Comparison of ENCODE assay signal across 1 cellular context in genomic region chr12:49088190-49088931, GRCh38.
TF ChIP-seq lines count a peak whose summit lies in the region.

No MANE protein-coding gene starts in this region.

TF ChIP-seq in HepG2, 621 proteins besides CTCF, POLR2A, EP300 and RAD21 (continues in another document):
- TF ChIP-seq SYNCRIP (IDR thresholded peaks at IDR 0.05; ENCODE audit: insufficient read depth, low read depth, low read length): no peak
- peak; percentile 82 for TF ChIP-seq XRCC5 (optimal IDR thresholded peaks at IDR 0.05; ENCODE audit: low read length)
- TF ChIP-seq ZNF414 (CRISPR knock-in tag; IDR thresholded peaks at IDR 0.05): no peak
- peak; percentile 55; the same call in 1 of the 2 replicates for TF ChIP-seq ERF (CRISPR knock-in tag; IDR thresholded peaks at IDR 0.05)
- TF ChIP-seq AHR (CRISPR knock-in tag; IDR thresholded peaks at IDR 0.05): 0 out of 2 replicates have a peak, but pooled peaks have one; percentile 59
- TF ChIP-seq, protein P1, sequence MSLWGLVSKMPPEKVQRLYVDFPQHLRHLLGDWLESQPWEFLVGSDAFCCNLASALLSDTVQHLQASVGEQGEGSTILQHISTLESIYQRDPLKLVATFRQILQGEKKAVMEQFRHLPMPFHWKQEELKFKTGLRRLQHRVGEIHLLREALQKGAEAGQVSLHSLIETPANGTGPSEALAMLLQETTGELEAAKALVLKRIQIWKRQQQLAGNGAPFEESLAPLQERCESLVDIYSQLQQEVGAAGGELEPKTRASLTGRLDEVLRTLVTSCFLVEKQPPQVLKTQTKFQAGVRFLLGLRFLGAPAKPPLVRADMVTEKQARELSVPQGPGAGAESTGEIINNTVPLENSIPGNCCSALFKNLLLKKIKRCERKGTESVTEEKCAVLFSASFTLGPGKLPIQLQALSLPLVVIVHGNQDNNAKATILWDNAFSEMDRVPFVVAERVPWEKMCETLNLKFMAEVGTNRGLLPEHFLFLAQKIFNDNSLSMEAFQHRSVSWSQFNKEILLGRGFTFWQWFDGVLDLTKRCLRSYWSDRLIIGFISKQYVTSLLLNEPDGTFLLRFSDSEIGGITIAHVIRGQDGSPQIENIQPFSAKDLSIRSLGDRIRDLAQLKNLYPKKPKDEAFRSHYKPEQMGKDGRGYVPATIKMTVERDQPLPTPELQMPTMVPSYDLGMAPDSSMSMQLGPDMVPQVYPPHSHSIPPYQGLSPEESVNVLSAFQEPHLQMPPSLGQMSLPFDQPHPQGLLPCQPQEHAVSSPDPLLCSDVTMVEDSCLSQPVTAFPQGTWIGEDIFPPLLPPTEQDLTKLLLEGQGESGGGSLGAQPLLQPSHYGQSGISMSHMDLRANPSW (CRISPR knock-in tag; IDR thresholded peaks at IDR 0.05; ENCODE audit: borderline replicate concordance): no peak
- TF ChIP-seq SNRNP70 (IDR thresholded peaks at IDR 0.05; ENCODE audit: low read depth, low read length): no peak
- no peak for TF ChIP-seq ZNF850 (CRISPR knock-in tag; conservative IDR thresholded peaks at IDR 0.05)
- TF ChIP-seq ZNF530 (CRISPR knock-in tag; IDR thresholded peaks at IDR 0.05; ENCODE audit: low read depth): no peak
- no peak for TF ChIP-seq ZFYVE20 (CRISPR knock-in tag; IDR thresholded peaks at IDR 0.05; ENCODE audit: borderline replicate concordance, low read depth)
- 0 out of 4 replicates have a peak, but pooled peaks of 1 of the 2 experiments have one; percentile 52 for TF ChIP-seq KLF16 (CRISPR knock-in tag; IDR thresholded peaks at IDR 0.05)
- no peak for TF ChIP-seq ZNF383 (CRISPR knock-in tag; IDR thresholded peaks at IDR 0.05; ENCODE audit: borderline replicate concordance)
- TF ChIP-seq ZFY (CRISPR knock-in tag; IDR thresholded peaks at IDR 0.05): peak; percentile 29; the same call in 1 of the 2 replicates
- TF ChIP-seq ZNF121 (CRISPR knock-in tag; IDR thresholded peaks at IDR 0.05): no peak
- TF ChIP-seq SAP130 (CRISPR knock-in tag; IDR thresholded peaks at IDR 0.05; ENCODE audit: low read depth): peak; percentile 29; the same call in 1 of the 2 replicates
- TF ChIP-seq ZMYM4 (CRISPR knock-in tag; IDR thresholded peaks at IDR 0.05): 0 out of 2 replicates have a peak, but pooled peaks have one; percentile 31
- no peak for TF ChIP-seq ZNF138 (CRISPR knock-in tag; IDR thresholded peaks at IDR 0.05; ENCODE audit: low read depth)
- peak; percentile 41 for TF ChIP-seq TEAD3 (CRISPR knock-in tag; optimal IDR thresholded peaks at IDR 0.05; ENCODE audit: borderline replicate concordance)
- peak; percentile 60 for TF ChIP-seq ZNF501 (CRISPR knock-in tag; IDR thresholded peaks at IDR 0.05)
- TF ChIP-seq MEF2D (CRISPR knock-in tag; IDR thresholded peaks at IDR 0.05): no peak
- no peak for TF ChIP-seq KIAA2018 (CRISPR knock-in tag; IDR thresholded peaks at IDR 0.05; ENCODE audit: borderline replicate concordance)
- TF ChIP-seq LBX2 (CRISPR knock-in tag; IDR thresholded peaks at IDR 0.05; ENCODE audit: borderline replicate concordance): no peak
- TF ChIP-seq, protein P2, sequence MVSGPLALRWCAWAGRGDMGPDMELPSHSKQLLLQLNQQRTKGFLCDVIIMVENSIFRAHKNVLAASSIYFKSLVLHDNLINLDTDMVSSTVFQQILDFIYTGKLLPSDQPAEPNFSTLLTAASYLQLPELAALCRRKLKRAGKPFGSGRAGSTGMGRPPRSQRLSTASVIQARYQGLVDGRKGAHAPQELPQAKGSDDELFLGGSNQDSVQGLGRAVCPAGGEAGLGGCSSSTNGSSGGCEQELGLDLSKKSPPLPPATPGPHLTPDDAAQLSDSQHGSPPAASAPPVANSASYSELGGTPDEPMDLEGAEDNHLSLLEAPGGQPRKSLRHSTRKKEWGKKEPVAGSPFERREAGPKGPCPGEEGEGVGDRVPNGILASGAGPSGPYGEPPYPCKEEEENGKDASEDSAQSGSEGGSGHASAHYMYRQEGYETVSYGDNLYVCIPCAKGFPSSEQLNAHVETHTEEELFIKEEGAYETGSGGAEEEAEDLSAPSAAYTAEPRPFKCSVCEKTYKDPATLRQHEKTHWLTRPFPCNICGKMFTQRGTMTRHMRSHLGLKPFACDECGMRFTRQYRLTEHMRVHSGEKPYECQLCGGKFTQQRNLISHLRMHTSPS (CRISPR knock-in tag; IDR thresholded peaks at IDR 0.05; ENCODE audit: low read depth): no peak
- 0 out of 2 replicates have a peak, but pooled peaks have one; percentile 49 for TF ChIP-seq ZNF335 (CRISPR knock-in tag; IDR thresholded peaks at IDR 0.05)
- TF ChIP-seq THAP11 (CRISPR knock-in tag; IDR thresholded peaks at IDR 0.05): peak; percentile 57; the same call in 1 of the 2 replicates
- TF ChIP-seq, protein P3, sequence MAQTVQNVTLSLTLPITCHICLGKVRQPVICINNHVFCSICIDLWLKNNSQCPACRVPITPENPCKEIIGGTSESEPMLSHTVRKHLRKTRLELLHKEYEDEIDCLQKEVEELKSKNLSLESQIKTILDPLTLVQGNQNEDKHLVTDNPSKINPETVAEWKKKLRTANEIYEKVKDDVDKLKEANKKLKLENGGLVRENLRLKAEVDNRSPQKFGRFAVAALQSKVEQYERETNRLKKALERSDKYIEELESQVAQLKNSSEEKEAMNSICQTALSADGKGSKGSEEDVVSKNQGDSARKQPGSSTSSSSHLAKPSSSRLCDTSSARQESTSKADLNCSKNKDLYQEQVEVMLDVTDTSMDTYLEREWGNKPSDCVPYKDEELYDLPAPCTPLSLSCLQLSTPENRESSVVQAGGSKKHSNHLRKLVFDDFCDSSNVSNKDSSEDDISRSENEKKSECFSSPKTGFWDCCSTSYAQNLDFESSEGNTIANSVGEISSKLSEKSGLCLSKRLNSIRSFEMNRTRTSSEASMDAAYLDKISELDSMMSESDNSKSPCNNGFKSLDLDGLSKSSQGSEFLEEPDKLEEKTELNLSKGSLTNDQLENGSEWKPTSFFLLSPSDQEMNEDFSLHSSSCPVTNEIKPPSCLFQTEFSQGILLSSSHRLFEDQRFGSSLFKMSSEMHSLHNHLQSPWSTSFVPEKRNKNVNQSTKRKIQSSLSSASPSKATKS (CRISPR knock-in tag; IDR thresholded peaks at IDR 0.05): no peak
- TF ChIP-seq SMAD1 (CRISPR knock-in tag; IDR thresholded peaks at IDR 0.05; ENCODE audit: borderline replicate concordance, low read depth): 0 out of 2 replicates have a peak, but pooled peaks have one; percentile 40
- TF ChIP-seq, protein P4, sequence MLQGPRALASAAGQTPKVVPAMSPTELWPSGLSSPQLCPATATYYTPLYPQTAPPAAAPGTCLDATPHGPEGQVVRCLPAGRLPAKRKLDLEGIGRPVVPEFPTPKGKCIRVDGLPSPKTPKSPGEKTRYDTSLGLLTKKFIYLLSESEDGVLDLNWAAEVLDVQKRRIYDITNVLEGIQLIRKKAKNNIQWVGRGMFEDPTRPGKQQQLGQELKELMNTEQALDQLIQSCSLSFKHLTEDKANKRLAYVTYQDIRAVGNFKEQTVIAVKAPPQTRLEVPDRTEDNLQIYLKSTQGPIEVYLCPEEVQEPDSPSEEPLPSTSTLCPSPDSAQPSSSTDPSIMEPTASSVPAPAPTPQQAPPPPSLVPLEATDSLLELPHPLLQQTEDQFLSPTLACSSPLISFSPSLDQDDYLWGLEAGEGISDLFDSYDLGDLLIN (CRISPR knock-in tag; IDR thresholded peaks at IDR 0.05; ENCODE audit: borderline replicate concordance): no peak
- peak; percentile 35; the same call in 1 of the 2 replicates for TF ChIP-seq ZNF652 (CRISPR knock-in tag; IDR thresholded peaks at IDR 0.05; ENCODE audit: borderline replicate concordance, low read depth)
- no peak for TF ChIP-seq ZFP1 (CRISPR knock-in tag; IDR thresholded peaks at IDR 0.05)
- no peak for TF ChIP-seq GRHL1 (CRISPR knock-in tag; conservative IDR thresholded peaks at IDR 0.05)
- no peak for TF ChIP-seq ZNF451 (CRISPR knock-in tag; IDR thresholded peaks at IDR 0.05)
- TF ChIP-seq RBFOX2 (IDR thresholded peaks at IDR 0.05; ENCODE audit: low read depth, low read length): no peak
- peak; percentile 37; the same call in 1 of the 2 replicates for TF ChIP-seq SALL1 (CRISPR knock-in tag; IDR thresholded peaks at IDR 0.05)
- no peak for TF ChIP-seq ZNF3 (CRISPR knock-in tag; IDR thresholded peaks at IDR 0.05)
- TF ChIP-seq ZBTB33 (CRISPR knock-in tag; IDR thresholded peaks at IDR 0.05): no peak
- no peak for TF ChIP-seq NFYC (CRISPR knock-in tag; IDR thresholded peaks at IDR 0.05)
- TF ChIP-seq BORCS8-MEF2B (CRISPR knock-in tag; IDR thresholded peaks at IDR 0.05): 0 out of 2 replicates have a peak, but pooled peaks have one; percentile 38
- TF ChIP-seq RXRA (CRISPR knock-in tag; IDR thresholded peaks at IDR 0.05): 0 out of 2 replicates have a peak, but pooled peaks have one; percentile 47
- no peak for TF ChIP-seq ZNF10 (CRISPR knock-in tag; IDR thresholded peaks at IDR 0.05; ENCODE audit: borderline replicate concordance, low read depth)
